ENCODE assay signal across 1 cellular context in genomic region chr16:69680358-69680757, GRCh38.
TF ChIP-seq lines count a peak whose summit lies in the region.

No MANE protein-coding gene starts in this region.

TF ChIP-seq in K562, 482 proteins besides CTCF, POLR2A, EP300 and RAD21 (continued from another document):
- TF ChIP-seq MGA (IDR thresholded peaks at IDR 0.05) (no peak), C11orf30 (IDR thresholded peaks at IDR 0.05; ENCODE audit: low read depth) (peak; percentile 65; the same call in 1 of the 2 replicates), ZNF316 (IDR thresholded peaks at IDR 0.05) (peak; percentile 88), ZFX (CRISPR knock-in tag; IDR thresholded peaks at IDR 0.05) (no peak), CEBPB (tag; IDR thresholded peaks at IDR 0.05) (peak; percentile 47; the same call in 1 of the 2 replicates), ZNF41 (CRISPR knock-in tag; conservative IDR thresholded peaks at IDR 0.05) (no peak), CEBPG (CRISPR knock-in tag; IDR thresholded peaks at IDR 0.05) (no peak), CEBPG (tag; conservative IDR thresholded peaks at IDR 0.05 in 1 of 2, IDR thresholded peaks at IDR 0.05 in 1 of 2) (0 out of 4 replicates have a peak, but pooled peaks have one; percentile 12 to 19), CHD4 (IDR thresholded peaks at IDR 0.05; ENCODE audit: insufficient read depth, insufficient replicate concordance, low read depth, low read length, poor library complexity, severe bottlenecking) (no peak), ZSCAN32 (CRISPR knock-in tag; IDR thresholded peaks at IDR 0.05) (no peak), HMG20B (CRISPR knock-in tag; IDR thresholded peaks at IDR 0.05) (no peak)
- TF ChIP-seq, protein P1, sequence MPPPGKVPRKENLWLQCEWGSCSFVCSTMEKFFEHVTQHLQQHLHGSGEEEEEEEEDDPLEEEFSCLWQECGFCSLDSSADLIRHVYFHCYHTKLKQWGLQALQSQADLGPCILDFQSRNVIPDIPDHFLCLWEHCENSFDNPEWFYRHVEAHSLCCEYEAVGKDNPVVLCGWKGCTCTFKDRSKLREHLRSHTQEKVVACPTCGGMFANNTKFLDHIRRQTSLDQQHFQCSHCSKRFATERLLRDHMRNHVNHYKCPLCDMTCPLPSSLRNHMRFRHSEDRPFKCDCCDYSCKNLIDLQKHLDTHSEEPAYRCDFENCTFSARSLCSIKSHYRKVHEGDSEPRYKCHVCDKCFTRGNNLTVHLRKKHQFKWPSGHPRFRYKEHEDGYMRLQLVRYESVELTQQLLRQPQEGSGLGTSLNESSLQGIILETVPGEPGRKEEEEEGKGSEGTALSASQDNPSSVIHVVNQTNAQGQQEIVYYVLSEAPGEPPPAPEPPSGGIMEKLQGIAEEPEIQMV (tag; conservative IDR thresholded peaks at IDR 0.05; ENCODE audit: low read depth): no peak
